Comparison of ENCODE assay signal across 16 cellular contexts in genomic region chr17:38886643-38887010, GRCh38. TPM values are rescaled to one million over a fixed set of nuclear protein-coding genes. Genes with fewer than 3 reads are reported as not detected.
DNase-seq lines count a peak whose midpoint lies in the region; ATAC-seq and TF ChIP-seq lines count a peak whose summit lies in the region.
"Had no signal": no experiment of that assay in that cellular context is flagged by ENCODE, and none has a peak within 500 bp of the region (broad histone marks: within the 10 kb centered on the region; RNA-seq: fewer than 3 reads in every experiment).

No MANE protein-coding gene starts in this region.

- H2AK5ac ChIP-seq in IMR-90 (ENCODE audit: low read depth, low read length): no peak overlapping the region

- POLR2A ChIA-PET in CD4-positive, alpha-beta T cell (lab: Charles Lee): interaction anchor here (5.1 to 8.9 kb wide), 2 partner anchors 12 to 16 kb away, joined by 37 to 103 read pairs; partner anchors contain the start of gene LASP1
- POLR2A ChIA-PET in IMR-90 (lab: Charles Lee; ENCODE audit: unreplicated experiment): no interaction called here

- H3K27ac Mint-ChIP-seq in CD4-positive, alpha-beta T cell: peak overlapping the region; percentile 89
- H3K27ac Mint-ChIP-seq in neural progenitor cell: peak overlapping the region; percentile 50

- H3K4me1 Mint-ChIP-seq in CD4-positive, alpha-beta T cell (ENCODE audit: low read depth): peaks cover 93% of the 10 kb centered on the region
- H3K4me1 Mint-ChIP-seq in neural progenitor cell: peaks cover 62% of the 10 kb centered on the region

- CTCF ChIA-PET in CD4-positive, alpha-beta T cell (lab: Charles Lee): no interaction called here
- CTCF ChIA-PET in IMR-90 (lab: Yijun Ruan, JAX): no interaction called here

- no peak overlapping the region for H2BK5ac ChIP-seq in IMR-90 (ENCODE audit: low read depth, low read length, poor library complexity, severe bottlenecking)

- ATAC-seq in CD4-positive, alpha-beta T cell (ENCODE audit: poor library complexity): no peak
- ATAC-seq in IMR-90 (ENCODE audit: low read depth): no peak
- ATAC-seq: psoas muscle had no signal

- H3K9me3 ChIP-seq in CD4-positive, alpha-beta T cell (ENCODE audit: control insufficient read depth, low read length): no peaks in the 10 kb centered on the region
- H3K9me3 ChIP-seq in IMR-90 (ENCODE audit: control insufficient read depth, insufficient read depth, low read length) (no peaks in the 10 kb centered on the region), neural progenitor cell (ENCODE audit: low read depth) (no peaks in the 10 kb centered on the region)
- H3K9me3 ChIP-seq: psoas muscle, upper lobe of left lung had no signal

- H2AFZ ChIP-seq in IMR-90 (replicated peaks; ENCODE audit: low read length, poor library complexity) (no peak overlapping the region), neural progenitor cell (replicated peaks) (no peak overlapping the region)

- peaks cover 14 to 87% of the 10 kb centered on the region in 2 experiments; a peak in 3 of 4 replicates for H3K79me1 ChIP-seq in IMR-90 (ENCODE audit: low read depth in 1 of 2, low read length in 2 of 2)

- no TSS peak for BruUV-seq in IMR-90 (replicated peaks; lab: Mats Ljungman, UMichigan)

- H3F3A ChIP-seq in neural progenitor cell (ENCODE audit: low read depth): peaks cover 43% of the 10 kb centered on the region

- H3K4me3 ChIP-seq in IMR-90 (ENCODE audit: insufficient read depth, low read depth, low read length) (no peak overlapping the region), neural progenitor cell (no peak overlapping the region)
- H3K4me3 ChIP-seq: psoas muscle, upper lobe of left lung had no signal

- H3K9me3 Mint-ChIP-seq in CD4-positive, alpha-beta T cell: no peaks in the 10 kb centered on the region
- no peaks in the 10 kb centered on the region for H3K9me3 Mint-ChIP-seq in neural progenitor cell
- H3K9me3 Mint-ChIP-seq: CD14-positive monocyte; T-helper 1 cell treated with Interleukin-12 subunit alpha and Interleukin-12 subunit beta and Interleukin-4 antibody, amounts not matched to agents 30 μg/mL and 1 μg/mL, for 36 hours had no signal

- H2BK15ac ChIP-seq in IMR-90 (ENCODE audit: low read depth, low read length): no peak overlapping the region

- H3K9me1 ChIP-seq in IMR-90 (ENCODE audit: insufficient read depth, low read length): peaks cover 47% of the 10 kb centered on the region

- H4K91ac ChIP-seq in IMR-90 (ENCODE audit: insufficient read depth, low read depth, low read length): no peak overlapping the region

- no peak overlapping the region for H3K9ac ChIP-seq in IMR-90 (ENCODE audit: low read depth, low read length)
- H3K9ac ChIP-seq in neural progenitor cell: no peak overlapping the region

- H3K27me3 Mint-ChIP-seq in CD4-positive, alpha-beta T cell: no peaks in the 10 kb centered on the region
- peaks cover 2% of the 10 kb centered on the region for H3K27me3 Mint-ChIP-seq in neural progenitor cell (ENCODE audit: insufficient read depth, low read depth)

- WGBS in IMR-90 (ENCODE audit: extremely low coverage in 2 of 2, insufficient read length in 1 of 2), 2 experiments: no CpG with 5 or more reads among the region's 8 CpGs

- no peak for DNase-seq in CD4-positive, alpha-beta T cell
- DNase-seq in IMR-90: no peak
- DNase-seq in neural progenitor cell (ENCODE audit: low spot score): no peak
- no peak for DNase-seq in C1 segment of cervical spinal cord (lab: John Stamatoyannopoulos, UW)
- no peak for DNase-seq in activated CD4-positive, CD25-positive, alpha-beta regulatory T cell (lab: John Stamatoyannopoulos, UW)
- DNase-seq in HuH-7 (ENCODE audit: low spot score): no peak
- no peak for DNase-seq in NCI-H2171 treated with DMSO at 0.1 percent for 48 hours (lab: John Stamatoyannopoulos, UW)
- DNase-seq: activated CD4-positive, alpha-beta T cell treated with anti-CD3 and anti-CD28 coated beads for 1 hour; activated gamma-delta T cell; central memory CD4-positive, alpha-beta T cell; psoas muscle; stimulated activated CD4-positive, alpha-beta T cell treated with anti-CD3 and anti-CD28 coated beads, Interleukin-15, amount 100 ng/mL, for 24 hours; upper lobe of left lung had no signal

- H4K8ac ChIP-seq in IMR-90 (ENCODE audit: low read depth in 2 of 2, low read length in 2 of 2): no peak overlapping the region

- no peaks in the 10 kb centered on the region for H3K27me3 ChIP-seq in CD4-positive, alpha-beta T cell (ENCODE audit: control insufficient read depth, insufficient read depth, low read length)
- H3K27me3 ChIP-seq in IMR-90 (ENCODE audit: control insufficient read depth, insufficient read depth, low read length) (no peaks in the 10 kb centered on the region), neural progenitor cell (no peaks in the 10 kb centered on the region)
- H3K27me3 ChIP-seq: upper lobe of left lung had no signal

- no peak overlapping the region for H3K14ac ChIP-seq in IMR-90 (replicated peaks; ENCODE audit: low read depth, low read length)

- H3K4me2 ChIP-seq in IMR-90 (ENCODE audit: low read depth, low read length) (no peak overlapping the region), neural progenitor cell (peak overlapping the region; percentile 70)

- TF ChIP-seq CTCF in CD4-positive, alpha-beta T cell (IDR thresholded peaks at IDR 0.05): no peak
- TF ChIP-seq CTCF in IMR-90 (conservative IDR thresholded peaks at IDR 0.05; ENCODE audit: low read depth, low read length) (no peak), neural progenitor cell (IDR thresholded peaks at IDR 0.05) (no peak)

- H3K56ac ChIP-seq in IMR-90 (ENCODE audit: extremely low read depth, insufficient read depth, low read length): no peak overlapping the region

- H2BK20ac ChIP-seq in IMR-90 (ENCODE audit: low read depth, low read length): no peak overlapping the region

- no peak overlapping the region for H3K18ac ChIP-seq in IMR-90 (ENCODE audit: low read depth, low read length)

- dilution Hi-C loops in IMR-90 (cut with HindIII; ENCODE audit: low sequenced_read_pairs, unreplicated experiment): no loop called here

- no peak overlapping the region for H4K5ac ChIP-seq in IMR-90 (ENCODE audit: low read depth, low read length)

- peak overlapping the region; percentile 1 for H2AK9ac ChIP-seq in IMR-90 (replicated peaks; ENCODE audit: low read depth, low read length, poor library complexity)

- H3K27ac ChIP-seq in CD4-positive, alpha-beta T cell (ENCODE audit: low read depth, low read length): peak overlapping the region; percentile 48
- H3K27ac ChIP-seq in IMR-90 (ENCODE audit: insufficient read depth, low read length) (no peak overlapping the region), cingulate gyrus (ENCODE audit: low read depth, low read length) (peak overlapping the region; percentile 65), neural progenitor cell (no peak overlapping the region)
- H3K27ac ChIP-seq: psoas muscle had no signal

- H3K23ac ChIP-seq in IMR-90 (ENCODE audit: low read depth, low read length): 0 out of 2 replicates have a peak overlapping the region, but pooled peaks have one; percentile 43

- intact Hi-C loops in CD4-positive, alpha-beta T cell (cut with DNase I, micrococcal nuclease): no loop called here
- intact Hi-C loops in IMR-90 (cut with micrococcal nuclease): no loop called here

- H4K20me1 ChIP-seq in IMR-90 (ENCODE audit: insufficient read depth, low read length) (peaks cover 100% of the 10 kb centered on the region), neural progenitor cell (ENCODE audit: low read depth) (peaks cover 65% of the 10 kb centered on the region)

- H3K36me3 ChIP-seq in IMR-90 (ENCODE audit: control insufficient read depth, insufficient read depth, low read length) (peaks cover 77% of the 10 kb centered on the region), neural progenitor cell (no peaks in the 10 kb centered on the region)

- peaks cover 77% of the 10 kb centered on the region for H3K36me3 Mint-ChIP-seq in CD4-positive, alpha-beta T cell (ENCODE audit: low read depth)
- H3K36me3 Mint-ChIP-seq in neural progenitor cell: peaks cover 9% of the 10 kb centered on the region

- no peak for TF ChIP-seq RAD21 in IMR-90 (IDR thresholded peaks at IDR 0.05; ENCODE audit: low read length)

- H3K4me3 Mint-ChIP-seq in CD4-positive, alpha-beta T cell: peak overlapping the region; percentile 74
- H3K4me3 Mint-ChIP-seq in neural progenitor cell: peak overlapping the region; percentile 57
- H3K4me3 Mint-ChIP-seq: CD14-positive monocyte had no signal

- H3K4ac ChIP-seq in IMR-90 (ENCODE audit: low read depth, low read length): no peak overlapping the region

- peaks cover 37% of the 10 kb centered on the region for H3K4me1 ChIP-seq in IMR-90 (ENCODE audit: control insufficient read depth, insufficient read depth, low read length)
- peaks cover 50% of the 10 kb centered on the region for H3K4me1 ChIP-seq in neural progenitor cell

- H3K79me2 ChIP-seq in neural progenitor cell (ENCODE audit: low read depth): peaks cover 40% of the 10 kb centered on the region

- H2BK120ac ChIP-seq in IMR-90 (ENCODE audit: low read depth, low read length): no peak overlapping the region

- in situ Hi-C loops in IMR-90 (cut with MboI; ENCODE audit: low sequenced_read_pairs): no loop called here

- TF ChIP-seq POLR2A in IMR-90 (IDR thresholded peaks at IDR 0.05; ENCODE audit: low read depth, low read length): no peak

TF ChIP-seq in IMR-90, 13 proteins besides CTCF, POLR2A, EP300 and RAD21 (continues in another document):
- TF ChIP-seq MXI1 (IDR thresholded peaks at IDR 0.05; ENCODE audit: borderline replicate concordance, low read depth, low read length) (no peak), RCOR1 (IDR thresholded peaks at IDR 0.05; ENCODE audit: insufficient replicate concordance, low read length) (no peak), MAZ (IDR thresholded peaks at IDR 0.05; ENCODE audit: borderline replicate concordance, low read depth, low read length) (no peak), MAFK (IDR thresholded peaks at IDR 0.05; ENCODE audit: low read depth, low read length) (no peak), RFX5 (IDR thresholded peaks at IDR 0.05; ENCODE audit: low read depth, low read length) (no peak), CEBPB (IDR thresholded peaks at IDR 0.05; ENCODE audit: low read depth, low read length) (no peak), NFE2L2 (IDR thresholded peaks at IDR 0.05; ENCODE audit: low read depth, low read length) (no peak), CHD1 (IDR thresholded peaks at IDR 0.05; ENCODE audit: low read depth, low read length) (no peak)

RNA-seq across cellular contexts. Expression of gene LASP1, which starts 16.8 kb away (rescaled TPM):
- total RNA-seq in CD4-positive, alpha-beta T cell: 10 to 100 TPM; 50.1 to 50.5 TPM
- 79.8 and 113 TPM in 2 replicates for total RNA-seq in IMR-90 (2012; rRNA removed)
- polyA plus RNA-seq in IMR-90 (2012; rRNA removed): 262 and 304 TPM in 2 replicates
- polyA plus RNA-seq in IMR-90 (2012; cell fraction: cytosol; rRNA removed): 126 and 206 TPM in 2 replicates
- polyA plus RNA-seq in IMR-90 (2012; cell fraction: nucleus; rRNA removed; ENCODE audit: low replicate concordance): 161 and 251 TPM in 2 replicates
- total RNA-seq in neural progenitor cell (ENCODE audit: low replicate concordance): 45.2 and 85.1 TPM in 2 replicates

RNA-seq across cellular contexts. Expression of gene RPL23, which starts 33.1 kb away (rescaled TPM):
- total RNA-seq in CD4-positive, alpha-beta T cell: 1,000 to 10,000 TPM; 2,293 to 2,296 TPM
- total RNA-seq in IMR-90 (2012; rRNA removed) (1,170 and 2,401 TPM in 2 replicates), neural progenitor cell (ENCODE audit: low replicate concordance) (1,779 and 3,404 TPM in 2 replicates)
- polyA plus RNA-seq in IMR-90 (2012; rRNA removed): 1,882 and 2,308 TPM in 2 replicates
- polyA plus RNA-seq in IMR-90 (2012; cell fraction: cytosol; rRNA removed): 437 and 806 TPM in 2 replicates
- 76.8 and 944 TPM in 2 replicates for polyA plus RNA-seq in IMR-90 (2012; cell fraction: nucleus; rRNA removed; ENCODE audit: low replicate concordance)

Comparison
In these comparisons a context has a peak if more than half of its experiments do, and no peak if none do; other contexts are left out.
1. H3K27ac ChIP-seq: peak in CD4-positive, alpha-beta T cell (single experiment) and cingulate gyrus (single experiment); none in IMR-90 (single experiment) and neural progenitor cell (single experiment).